Comparison of ENCODE assay signal across 16 cellular contexts in genomic region chr13:27637289-27637626, GRCh38. TPM values are rescaled to one million over a fixed set of nuclear protein-coding genes. Genes with fewer than 3 reads are reported as not detected.
DNase-seq lines count a peak whose midpoint lies in the region; ATAC-seq and TF ChIP-seq lines count a peak whose summit lies in the region.
"Had no signal": no experiment of that assay in that cellular context is flagged by ENCODE, and none has a peak within 500 bp of the region (broad histone marks: within the 10 kb centered on the region; RNA-seq: fewer than 3 reads in every experiment).

No MANE protein-coding gene starts in this region.

- CTCF ChIA-PET in CD8-positive, alpha-beta T cell (lab: Charles Lee), result no interaction called here

- H3K4me1 ChIP-seq in CD8-positive, alpha-beta T cell (ENCODE audit: insufficient read depth, low read length), result peaks cover 10% of the 10 kb centered on the region
- H3K4me1 ChIP-seq: SJSA1 had no signal

- POLR2A ChIA-PET in CD8-positive, alpha-beta T cell (lab: Charles Lee), result interaction anchor here (0.7 kb wide), 1 partner anchor 17 kb away, joined by 3 read pairs; the partner anchor contains the start of gene LNX2

- H3K36me3 Mint-ChIP-seq in CD8-positive, alpha-beta T cell, result peaks cover 27% of the 10 kb centered on the region
- H3K36me3 Mint-ChIP-seq in endothelial cell (ENCODE audit: low read depth, unreplicated experiment) (no peaks in the 10 kb centered on the region), memory B cell (peaks cover 12% of the 10 kb centered on the region)
- H3K36me3 Mint-ChIP-seq in stimulated activated naive B cell treated with anti-CD40 and anti-IgM and Interleukin-4, amounts not matched to agents 10 μg/mL and 1 μg/mL and 100 μg/mL, for 72 hours, result peaks cover 18 to 30% of the 10 kb centered on the region in 2 donors

- H3K36me3 ChIP-seq in CD8-positive, alpha-beta T cell (ENCODE audit: insufficient read depth, low read length), result no peaks in the 10 kb centered on the region
- H3K36me3 ChIP-seq: SJSA1 had no signal

- H3K27ac Mint-ChIP-seq in CD8-positive, alpha-beta T cell, result peak overlapping the region; percentile 24
- H3K27ac Mint-ChIP-seq in endothelial cell (ENCODE audit: unreplicated experiment) (peak overlapping the region; percentile 53), memory B cell (peak overlapping the region; percentile 60)
- no peak overlapping the region for H3K27ac Mint-ChIP-seq in stimulated activated naive B cell treated with anti-CD40 and anti-IgM and Interleukin-4, amounts not matched to agents 10 μg/mL and 1 μg/mL and 100 μg/mL, for 72 hours

- intact Hi-C loops in CD8-positive, alpha-beta T cell (cut with DNase I, micrococcal nuclease), result no loop called here

- H3K27me3 Mint-ChIP-seq in CD8-positive, alpha-beta T cell (ENCODE audit: low read depth), result no peaks in the 10 kb centered on the region
- no peaks in the 10 kb centered on the region for H3K27me3 Mint-ChIP-seq in endothelial cell (ENCODE audit: unreplicated experiment)
- no peaks in the 10 kb centered on the region for H3K27me3 Mint-ChIP-seq in memory B cell
- no peaks in the 10 kb centered on the region for H3K27me3 Mint-ChIP-seq in stimulated activated naive B cell treated with anti-CD40 and anti-IgM and Interleukin-4, amounts not matched to agents 10 μg/mL and 1 μg/mL and 100 μg/mL, for 72 hours

- ATAC-seq in CD8-positive, alpha-beta T cell, result no peak
- ATAC-seq in memory B cell (ENCODE audit: low read depth) (no peak), HG03571 (IDR thresholded peaks at IDR 0.05; ENCODE audit: unreplicated experiment) (no peak), HG02970 (IDR thresholded peaks at IDR 0.05; ENCODE audit: low FRiP score, unreplicated experiment) (no peak)
- ATAC-seq in stimulated activated naive B cell treated with anti-CD40 and anti-IgM and Interleukin-4, amounts not matched to agents 10 μg/mL and 1 μg/mL and 100 μg/mL, for 72 hours (replicated peaks), result no peak

- peaks cover 56% of the 10 kb centered on the region for H3K4me1 Mint-ChIP-seq in CD8-positive, alpha-beta T cell (ENCODE audit: low read depth)
- H3K4me1 Mint-ChIP-seq in endothelial cell (ENCODE audit: unreplicated experiment) (peaks cover 39% of the 10 kb centered on the region), memory B cell (peaks cover 19% of the 10 kb centered on the region)
- peaks cover 11 to 45% of the 10 kb centered on the region in 2 donors for H3K4me1 Mint-ChIP-seq in stimulated activated naive B cell treated with anti-CD40 and anti-IgM and Interleukin-4, amounts not matched to agents 10 μg/mL and 1 μg/mL and 100 μg/mL, for 72 hours

- H3K27me3 ChIP-seq in CD8-positive, alpha-beta T cell (ENCODE audit: insufficient read depth, low read length), result no peaks in the 10 kb centered on the region
- H3K27me3 ChIP-seq: SJSA1 had no signal

- H3K4me3 Mint-ChIP-seq in CD8-positive, alpha-beta T cell, result no peak overlapping the region
- H3K4me3 Mint-ChIP-seq in endothelial cell (ENCODE audit: unreplicated experiment), result no peak overlapping the region
- H3K4me3 Mint-ChIP-seq in memory B cell, result no peak overlapping the region
- no peak overlapping the region for H3K4me3 Mint-ChIP-seq in stimulated activated naive B cell treated with anti-CD40 and anti-IgM and Interleukin-4, amounts not matched to agents 10 μg/mL and 1 μg/mL and 100 μg/mL, for 72 hours

- TF ChIP-seq CTCF in CD8-positive, alpha-beta T cell (IDR thresholded peaks at IDR 0.05), result no peak
- no peak for TF ChIP-seq CTCF in endothelial cell (IDR thresholded peaks at IDR 0.05; ENCODE audit: unreplicated experiment)

- H3K4me3 ChIP-seq in CD8-positive, alpha-beta T cell (ENCODE audit: low read depth, low read length), result no peak overlapping the region
- H3K4me3 ChIP-seq: SJSA1 had no signal

- H3K9me3 ChIP-seq in CD8-positive, alpha-beta T cell (ENCODE audit: low read length), result no peaks in the 10 kb centered on the region
- H3K9me3 ChIP-seq: SJSA1 had no signal

- DNase-seq in NCI-H146 treated with DMSO at 0.1 percent for 48 hours (lab: John Stamatoyannopoulos, UW; ENCODE audit: unreplicated experiment), result peak; percentile 17
- no peak for DNase-seq in NCI-H146 (lab: John Stamatoyannopoulos, UW)
- DNase-seq in CD8-positive, alpha-beta T cell, result no peak
- DNase-seq in endothelial cell (ENCODE audit: low spot score), result no peak
- no peak for DNase-seq in memory B cell (ENCODE audit: low spot score in 2 of 2)
- no peak for DNase-seq in stimulated activated naive B cell treated with anti-CD40 and anti-IgM and Interleukin-4, amounts not matched to agents 10 μg/mL and 1 μg/mL and 100 μg/mL, for 72 hours
- DNase-seq: EL, H7, NCI-H2029, NCI-H2171 treated with DMSO at 0.1 percent for 48 hours, NCI-H510A treated with DMSO at 0.1 percent for 48 hours, RPMI8226 had no signal

- no peaks in the 10 kb centered on the region for H3K9me3 Mint-ChIP-seq in CD8-positive, alpha-beta T cell
- H3K9me3 Mint-ChIP-seq in endothelial cell (ENCODE audit: unreplicated experiment) (no peaks in the 10 kb centered on the region), memory B cell (no peaks in the 10 kb centered on the region)
- H3K9me3 Mint-ChIP-seq in stimulated activated naive B cell treated with anti-CD40 and anti-IgM and Interleukin-4, amounts not matched to agents 10 μg/mL and 1 μg/mL and 100 μg/mL, for 72 hours, result no peaks in the 10 kb centered on the region

- H3K27ac ChIP-seq in CD8-positive, alpha-beta T cell (ENCODE audit: low read depth, low read length), result no peak overlapping the region
- H3K27ac ChIP-seq: 22Rv1, SJSA1 had no signal

RNA-seq across cellular contexts. Expression of gene POLR1D, which starts 15.6 kb away (rescaled TPM):
- total RNA-seq in CD8-positive, alpha-beta T cell, result 100 to 1,000 TPM; 176 TPM
- 167 TPM for total RNA-seq in endothelial cell (ENCODE audit: unreplicated experiment)

RNA-seq across cellular contexts. Expression of gene LNX2, which starts 16.9 kb away (rescaled TPM):
- total RNA-seq in CD8-positive, alpha-beta T cell, result 1 to 10 TPM; 3.0 to 3.5 TPM
- 14.0 TPM for total RNA-seq in endothelial cell (ENCODE audit: unreplicated experiment)
